In the genomic region with DNA sequence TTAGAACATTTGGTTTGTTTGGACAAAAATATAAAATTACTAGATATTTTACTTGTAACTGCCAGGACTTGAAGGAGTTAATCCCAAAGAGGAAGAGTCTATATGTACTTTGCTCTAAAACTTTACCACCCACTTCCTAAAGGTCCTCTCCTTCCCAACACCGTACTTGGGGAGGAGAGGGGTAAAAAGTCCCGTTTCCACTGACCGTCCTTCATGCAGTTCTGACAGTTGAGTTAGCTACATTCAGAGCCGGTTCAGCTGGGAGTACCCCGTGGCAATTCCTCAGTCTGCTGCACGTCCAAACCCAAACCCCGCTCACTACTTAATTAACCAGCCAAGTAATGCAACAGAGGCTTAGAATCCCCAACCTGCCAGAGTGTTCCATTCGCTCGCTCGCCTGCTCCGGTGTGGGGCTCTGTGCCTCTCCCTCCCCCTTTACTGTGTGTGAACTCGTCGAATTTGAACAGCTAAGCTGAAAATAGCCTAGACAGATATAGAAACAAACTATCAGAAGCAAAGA, we compare ENCODE assay signal across 8 cellular contexts.
A peak's percentile ranks its signal among the peaks of the same experiment; 100 is the strongest.
DNase-seq lines count a peak whose midpoint lies in the region; TF ChIP-seq lines count a peak whose summit lies in the region.

No MANE protein-coding gene starts in this region.

- no peaks in the 10 kb centered on the region for H3K27me3 ChIP-seq in smooth muscle cell (ENCODE audit: low read depth)

- no peak for TF ChIP-seq CTCF in smooth muscle cell (IDR thresholded peaks at IDR 0.05; ENCODE audit: borderline replicate concordance, insufficient read depth, poor library complexity, severe bottlenecking)

- peaks cover 79% of the 10 kb centered on the region for H4K20me1 ChIP-seq in smooth muscle cell (ENCODE audit: low read depth)

- H3K9me3 ChIP-seq in SK-N-MC (ENCODE audit: low read depth, low read length): no peaks in the 10 kb centered on the region
- H3K9me3 ChIP-seq in smooth muscle cell (replicated peaks; ENCODE audit: low read depth): no peaks in the 10 kb centered on the region

- H3K36me3 ChIP-seq in SK-N-MC (ENCODE audit: insufficient read depth, low read length) (no peaks in the 10 kb centered on the region), smooth muscle cell (ENCODE audit: low read depth) (no peaks in the 10 kb centered on the region)

- peaks cover 54% of the 10 kb centered on the region for H3K79me2 ChIP-seq in smooth muscle cell (ENCODE audit: low read depth)

- H2AFZ ChIP-seq in smooth muscle cell (ENCODE audit: low read depth): peak overlapping the region; percentile 42

- intact Hi-C loops in posterior vena cava (cut with DNase I): loop anchor here in 1 of 2 donors (10.0 kb wide), 1 partner anchor 241 kb away; no protein-coding TSS in a partner anchor

- H3K4me1 ChIP-seq in smooth muscle cell (ENCODE audit: low read depth): peaks cover 37% of the 10 kb centered on the region

- WGBS in smooth muscle cell (ENCODE audit: low lambda C conversion rate): 1% methylated on average over 13 of the region's 13 CpGs

- H3K4me2 ChIP-seq in smooth muscle cell: peak overlapping the region; percentile 96

- peak; percentile 20 for DNase-seq in activated gamma-delta T cell treated with Interleukin-2 at 50 U/mL for 16 hours
- no peak for DNase-seq in activated gamma-delta T cell (lab: John Stamatoyannopoulos, UW)
- DNase-seq in SK-N-MC (ENCODE audit: low read depth, low spot score): no peak
- peak; percentile 59 for DNase-seq in astrocyte of the hippocampus (ENCODE audit: low read depth, low spot score)
- no peak for DNase-seq in smooth muscle cell (lab: John Stamatoyannopoulos, UW; ENCODE audit: unreplicated experiment)
- DNase-seq in NCI-H2196 treated with DMSO at 0.1 percent for 48 hours (lab: John Stamatoyannopoulos, UW; ENCODE audit: unreplicated experiment): no peak
- no peak for DNase-seq in posterior vena cava (ENCODE audit: low spot score)

- H3K4me3 ChIP-seq in SK-N-MC (peak overlapping the region; percentile 82), iPS-11a (ENCODE audit: low read depth, low read length) (peak overlapping the region; percentile 44), smooth muscle cell (peak overlapping the region; percentile 72)

- peak overlapping the region; percentile 39 for H3K9ac ChIP-seq in SK-N-MC (ENCODE audit: insufficient read length)
- peak overlapping the region; percentile 73 for H3K9ac ChIP-seq in smooth muscle cell (ENCODE audit: low read depth)

- H3K27ac ChIP-seq in SK-N-MC (no peak overlapping the region), smooth muscle cell (ENCODE audit: low read depth) (peak overlapping the region; percentile 76)

- H3F3A ChIP-seq in smooth muscle cell (ENCODE audit: low read depth): no peaks in the 10 kb centered on the region

Comparison
In these comparisons a context has a peak if more than half of its experiments do, and no peak if none do; other contexts are left out.
1. DNase-seq: peak in activated gamma-delta T cell treated with Interleukin-2 at 50 U/mL for 16 hours (single experiment) and astrocyte of the hippocampus (single experiment); none in activated gamma-delta T cell (single experiment), SK-N-MC (single experiment), smooth muscle cell (single experiment), NCI-H2196 treated with DMSO at 0.1 percent for 48 hours (single experiment) and posterior vena cava (single experiment).
2. Peak in every context shown above with its lines, with median percentiles within 50 percentile points of each other: H3K4me3 ChIP-seq.